7 cellular contexts compared by ENCODE assay signal in genomic region chr3:77599948-77600347, GRCh38.
"Had no signal": no experiment of that assay in that cellular context is flagged by ENCODE, and none has a peak within 500 bp of the region (broad histone marks: within the 10 kb centered on the region; RNA-seq: fewer than 3 reads in every experiment).

No MANE protein-coding gene starts in this region.

- DNase-seq: IMR-90, KBM-7, KG1 had no signal

- H3K9ac ChIP-seq: KMS-11 had no signal

- H3K27ac ChIP-seq: HL-60, KMS-11 had no signal

- ATAC-seq: K562 had no signal

- H3K4me3 ChIP-seq: K562 had no signal

- H3K4me2 ChIP-seq: KMS-11 had no signal

- FAIRE-seq: HTR-8/SVneo, K562 had no signal
